In genomic region chr1:241356519-241357365, GRCh38 we compare ENCODE assay signal across 8 cellular contexts. TPM values are rescaled to one million over a fixed set of nuclear protein-coding genes. Genes with fewer than 3 reads are reported as not detected.
DNase-seq lines count a peak whose midpoint lies in the region; ATAC-seq, FAIRE-seq and TF ChIP-seq lines count a peak whose summit lies in the region.

RGS7 (minus strand) TSS chr1:241357205.

- POLR2A ChIA-PET in activated naive CD8-positive, alpha-beta T cell treated with anti-CD3 and anti-CD28 coated beads, Interleukin-2, amount 10 ng/mL, durations not matched to agents 7 days and 5 days (lab: Charles Lee) = no interaction called here

- FAIRE-seq in RCC 7860 (lab: Jason Lieb, UNC) = no peak

- H3K9me3 Mint-ChIP-seq in activated naive CD8-positive, alpha-beta T cell treated with anti-CD3 and anti-CD28 coated beads, Interleukin-2, amount 10 ng/mL, durations not matched to agents 7 days and 5 days = no peaks in the 10 kb centered on the region

- no peaks in the 10 kb centered on the region for H4K20me1 ChIP-seq in osteoblast (ENCODE audit: insufficient read depth, low read length)

- H3K4me1 Mint-ChIP-seq in activated naive CD8-positive, alpha-beta T cell treated with anti-CD3 and anti-CD28 coated beads, Interleukin-2, amount 10 ng/mL, durations not matched to agents 7 days and 5 days = no peaks in the 10 kb centered on the region

- peak within 1 kb of the TSS; percentile 71 for H3K4me2 ChIP-seq in osteoblast (ENCODE audit: insufficient read depth, low read length)

- H3K9me3 ChIP-seq in cardiac muscle cell (ENCODE audit: low read depth) = no peaks in the 10 kb centered on the region
- no peaks in the 10 kb centered on the region for H3K9me3 ChIP-seq in osteoblast (ENCODE audit: low read depth, low read length)

- peak within 1 kb of the TSS; percentile 47 for H2AFZ ChIP-seq in osteoblast (ENCODE audit: low read length)

- DNase-seq in activated T-cell treated with anti-CD3 and anti-CD28 coated beads for 48 hours (ENCODE audit: low read depth) (peak; percentile 6), activated T-cell treated with anti-CD3 and anti-CD28 coated beads for 4 hours (no peak), NCI-H2081 (lab: John Stamatoyannopoulos, UW) (peak; percentile 85 to 88), cardiac muscle cell (ENCODE audit: low read depth in 1 of 2, low spot score in 1 of 2) (peak; percentile 63 to 81), osteoblast (ENCODE audit: insufficient read length, low spot score, missing footprints) (peak; percentile 97), RCC 7860 (ENCODE audit: low spot score) (no peak)
- peak; percentile 42 for DNase-seq in activated naive CD8-positive, alpha-beta T cell treated with anti-CD3 and anti-CD28 coated beads, Interleukin-2, amount 10 ng/mL, durations not matched to agents 7 days and 5 days

- H3K27me3 ChIP-seq in cardiac muscle cell (peaks cover 68% of the 10 kb centered on the region), osteoblast (ENCODE audit: insufficient read depth, low read length) (peaks cover 4% of the 10 kb centered on the region)

- no peaks in the 10 kb centered on the region for H3K79me2 ChIP-seq in osteoblast (ENCODE audit: insufficient read depth, low read length)

- H3K27ac ChIP-seq in cardiac muscle cell (no peak within 1 kb of the TSS), osteoblast (ENCODE audit: low read depth, low read length) (no peak within 1 kb of the TSS)

- H3K36me3 ChIP-seq in cardiac muscle cell (no peaks in the 10 kb centered on the region), osteoblast (ENCODE audit: insufficient read depth, low read length) (no peaks in the 10 kb centered on the region)

- peak within 1 kb of the TSS; percentile 38 for H3K4me3 Mint-ChIP-seq in activated naive CD8-positive, alpha-beta T cell treated with anti-CD3 and anti-CD28 coated beads, Interleukin-2, amount 10 ng/mL, durations not matched to agents 7 days and 5 days

- peak; percentile 74 for ATAC-seq in HG02642 (IDR thresholded peaks at IDR 0.05; ENCODE audit: poor library complexity, unreplicated experiment)
- ATAC-seq in activated naive CD8-positive, alpha-beta T cell treated with anti-CD3 and anti-CD28 coated beads, Interleukin-2, amount 10 ng/mL, durations not matched to agents 7 days and 5 days (ENCODE audit: low read depth) = peak; percentile 71

- peak within 1 kb of the TSS; percentile 63 for H3K4me3 ChIP-seq in cardiac muscle cell
- peak within 1 kb of the TSS; percentile 70 for H3K4me3 ChIP-seq in osteoblast (ENCODE audit: insufficient read depth, low read length)

- H3K27me3 Mint-ChIP-seq in activated naive CD8-positive, alpha-beta T cell treated with anti-CD3 and anti-CD28 coated beads, Interleukin-2, amount 10 ng/mL, durations not matched to agents 7 days and 5 days = peaks cover 41% of the 10 kb centered on the region

- H3K27ac Mint-ChIP-seq in activated naive CD8-positive, alpha-beta T cell treated with anti-CD3 and anti-CD28 coated beads, Interleukin-2, amount 10 ng/mL, durations not matched to agents 7 days and 5 days = no peak within 1 kb of the TSS

- no peak for TF ChIP-seq CTCF in cardiac muscle cell (IDR thresholded peaks at IDR 0.05; ENCODE audit: low read depth, low read length)
- no peak for TF ChIP-seq CTCF in osteoblast (IDR thresholded peaks at IDR 0.05; ENCODE audit: extremely low read depth, low read depth, low read length)

- no peaks in the 10 kb centered on the region for H3K36me3 Mint-ChIP-seq in activated naive CD8-positive, alpha-beta T cell treated with anti-CD3 and anti-CD28 coated beads, Interleukin-2, amount 10 ng/mL, durations not matched to agents 7 days and 5 days

- H3K4me1 ChIP-seq in cardiac muscle cell (ENCODE audit: low read depth) = no peaks in the 10 kb centered on the region
- peaks cover 3% of the 10 kb centered on the region for H3K4me1 ChIP-seq in osteoblast (ENCODE audit: insufficient read depth, low read length)

RNA-seq across cellular contexts. Expression of gene RGS7, which starts in this region (rescaled TPM):
- not detected for total RNA-seq in activated naive CD8-positive, alpha-beta T cell treated with anti-CD3 and anti-CD28 coated beads, Interleukin-2, amount 10 ng/mL, durations not matched to agents 7 days and 5 days
- not detected in 2 replicates for total RNA-seq in cardiac muscle cell
- polyA plus RNA-seq in cardiac muscle cell = not detected in 2 replicates
- 0.36 and 0.59 TPM in 2 replicates for total RNA-seq in osteoblast

Comparison
In these comparisons a context has a peak if more than half of its experiments do, and no peak if none do; other contexts are left out.
1. DNase-seq: peak in activated T-cell treated with anti-CD3 and anti-CD28 coated beads for 48 hours (single experiment) and NCI-H2081 (2 of 2); none in activated T-cell treated with anti-CD3 and anti-CD28 coated beads for 4 hours (single experiment) and RCC 7860 (single experiment).
2. Peak in DNase-seq and ATAC-seq in activated naive CD8-positive, alpha-beta T cell treated with anti-CD3 and anti-CD28 coated beads, Interleukin-2, amount 10 ng/mL, durations not matched to agents 7 days and 5 days; RNA of the gene not detected or under 1 TPM.
3. Peak in DNase-seq and H3K4me3 ChIP-seq in cardiac muscle cell; RNA of the gene not detected or under 1 TPM.
4. Peak in DNase-seq, H3K4me3 ChIP-seq and H3K4me2 ChIP-seq in osteoblast; RNA of the gene not detected or under 1 TPM.